9 cellular contexts compared by ENCODE assay signal in the genomic region with DNA sequence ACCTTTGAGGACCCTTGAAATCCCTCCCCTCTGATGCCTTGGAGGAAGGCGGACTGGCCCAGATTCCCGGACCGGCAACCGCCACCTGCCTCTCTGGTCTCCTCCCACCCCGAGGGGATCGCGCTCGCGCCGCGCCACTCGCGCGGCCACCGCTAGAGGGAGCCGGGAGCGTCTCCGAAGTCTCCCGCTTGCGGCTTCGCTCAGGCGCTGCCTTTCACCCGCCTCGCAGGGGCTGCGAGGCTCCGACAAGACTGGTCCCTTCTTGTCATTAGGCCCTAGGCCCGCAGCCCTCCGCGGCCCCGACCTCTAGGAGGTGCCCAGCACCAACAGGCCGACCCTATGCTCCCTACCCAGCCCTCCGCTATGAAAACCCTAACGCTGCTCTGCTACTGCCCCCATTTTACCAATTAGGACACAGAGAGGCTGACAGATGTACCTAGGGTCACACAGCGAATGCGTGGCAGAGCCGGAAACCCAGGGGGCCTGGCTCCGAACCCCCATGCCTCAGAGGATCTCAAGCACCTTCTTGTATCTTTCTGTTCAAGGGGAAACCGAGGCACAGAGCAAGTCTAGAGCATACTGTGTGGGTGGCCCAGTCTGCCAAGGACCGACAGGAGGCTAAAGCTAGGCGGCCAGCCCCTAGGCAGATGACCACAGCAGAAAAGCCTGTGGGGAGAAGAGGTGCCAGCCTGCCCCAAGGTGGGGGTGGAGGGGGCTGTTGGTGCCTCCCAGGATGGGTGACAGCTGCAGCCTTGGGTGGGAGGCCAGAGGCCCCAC.
DNase-seq lines count a peak whose midpoint lies in the region; ATAC-seq lines count a peak whose summit lies in the region.
"Had no signal": no experiment of that assay in that cellular context is flagged by ENCODE, and none has a peak within 500 bp of the region (broad histone marks: within the 10 kb centered on the region; RNA-seq: fewer than 3 reads in every experiment).

No MANE protein-coding gene starts in this region.

- H3K36me3 ChIP-seq in stomach smooth muscle (ENCODE audit: control insufficient read depth in 2 of 2, insufficient read depth in 2 of 2, low read length in 2 of 2) = no peaks in the 10 kb centered on the region

- H3K4me1 ChIP-seq in stomach smooth muscle (ENCODE audit: control insufficient read depth, insufficient read depth, low read length) = peaks cover 6% of the 10 kb centered on the region

- peaks cover 23 to 26% of the 10 kb centered on the region in 2 donors for H3K27me3 ChIP-seq in stomach smooth muscle (ENCODE audit: control insufficient read depth in 1 of 2, insufficient read depth in 2 of 2, low read length in 2 of 2)

- peak overlapping the region; percentile 60 for H3K4me3 ChIP-seq in stomach smooth muscle (ENCODE audit: low read length in 2 of 2)

- H3K9me3 Mint-ChIP-seq in activated T-cell treated with anti-CD3 and anti-CD28 coated beads, Interleukin-2, amount 50 U/mL, for 24 hours = no peaks in the 10 kb centered on the region

- ATAC-seq in GM18520 (IDR thresholded peaks at IDR 0.05; ENCODE audit: unreplicated experiment) = no peak

- H3K9ac ChIP-seq in stomach smooth muscle (ENCODE audit: low read length in 2 of 2) = no peak overlapping the region

- H3K4me1 Mint-ChIP-seq in activated T-cell treated with anti-CD3 and anti-CD28 coated beads, Interleukin-2, amount 50 U/mL, for 24 hours (ENCODE audit: low read depth) = peaks cover 6% of the 10 kb centered on the region

- no peak overlapping the region for H3K27ac Mint-ChIP-seq in activated T-cell treated with anti-CD3 and anti-CD28 coated beads, Interleukin-2, amount 50 U/mL, for 24 hours

- no peaks in the 10 kb centered on the region for H3K9me3 ChIP-seq in stomach smooth muscle (ENCODE audit: control insufficient read depth in 2 of 2, low read length in 2 of 2)

- H3K36me3 Mint-ChIP-seq in activated T-cell treated with anti-CD3 and anti-CD28 coated beads, Interleukin-2, amount 50 U/mL, for 24 hours (ENCODE audit: low read depth) = no peaks in the 10 kb centered on the region

- DNase-seq in DMS79 (lab: John Stamatoyannopoulos, UW) = peak; percentile 50
- DNase-seq in HPDE6-E6E7 (ENCODE audit: extremely low spot score) = peak; percentile 86
- DNase-seq in OCI-M1 (lab: John Stamatoyannopoulos, UW) = peak; percentile 75
- DNase-seq in activated T-cell treated with anti-CD3 and anti-CD28 coated beads, Interleukin-2, amount 50 U/mL, for 24 hours = peak; percentile 88
- DNase-seq in fibroblast of gingiva (ENCODE audit: low read depth) = peak; percentile 33
- peak in 43 of 56 donors; percentile 1 to 75 (median 28) for DNase-seq in nucleus accumbens (lab: John Stamatoyannopoulos, UW)

- peaks cover 28% of the 10 kb centered on the region for H3K27me3 Mint-ChIP-seq in activated T-cell treated with anti-CD3 and anti-CD28 coated beads, Interleukin-2, amount 50 U/mL, for 24 hours

- H3K27ac ChIP-seq in stomach smooth muscle (ENCODE audit: low read length) = no peak overlapping the region
- H3K27ac ChIP-seq: epithelial cell of prostate had no signal

- H3K4me3 Mint-ChIP-seq in activated T-cell treated with anti-CD3 and anti-CD28 coated beads, Interleukin-2, amount 50 U/mL, for 24 hours = peak overlapping the region; percentile 47

Comparison
In these comparisons a context has a peak if more than half of its experiments do, and no peak if none do; other contexts are left out.
1. DNase-seq: peak in every context shown above with its lines; median percentile 88 in activated T-cell treated with anti-CD3 and anti-CD28 coated beads, Interleukin-2, amount 50 U/mL, for 24 hours; 86 in HPDE6-E6E7; 75 in OCI-M1; 50 in DMS79; 33 in fibroblast of gingiva; 28 in nucleus accumbens.